Comparison of ENCODE assay signal across 20 cellular contexts in genomic region chr22:48981671-48982070, GRCh38.
"Had no signal": no experiment of that assay in that cellular context is flagged by ENCODE, and none has a peak within 500 bp of the region (broad histone marks: within the 10 kb centered on the region; RNA-seq: fewer than 3 reads in every experiment).

No MANE protein-coding gene starts in this region.

- H3K27ac ChIP-seq: SJSA1, SK-N-MC had no signal

- H3K9me3 ChIP-seq: SJSA1 had no signal

- H3K27me3 ChIP-seq: SJSA1 had no signal

- DNase-seq: KBM-7, MV-4-11, NCI-H1048, NCI-H1105, NCI-H1417, NCI-H1436 treated with DMSO at 0.1 percent for 48 hours, NCI-H187, NCI-H2029, NCI-H2081 treated with DMSO at 0.1 percent for 48 hours, NCI-H2171, NCI-H345, NCI-H446 treated with DMSO at 0.1 percent for 48 hours, NCI-H510A treated with DMSO at 0.1 percent for 48 hours, NCI-H69, NCI-H774, Right ventricle myocardium superior, RPMI8226, SIG-M5 had no signal

- H3K4me1 ChIP-seq: SJSA1 had no signal
